In the genomic region with DNA sequence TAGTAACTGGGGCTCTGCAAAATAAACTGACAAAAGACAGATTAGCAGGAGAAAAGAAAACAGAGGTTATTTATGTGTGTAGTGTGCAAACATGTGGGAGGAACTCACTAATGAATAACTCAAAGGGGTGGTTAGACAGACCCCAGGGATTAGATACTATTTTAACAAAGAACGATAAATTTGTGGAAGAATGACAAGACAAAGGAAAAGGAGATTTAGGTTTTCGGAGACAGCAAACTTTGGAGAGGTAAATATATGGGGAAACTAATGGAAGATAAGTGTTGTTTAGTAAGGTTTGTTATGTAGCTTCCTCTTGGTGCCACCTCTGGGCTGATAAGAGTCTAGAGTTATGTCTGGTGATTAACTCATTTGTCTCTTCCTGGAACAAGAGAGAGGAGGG, we compare ENCODE assay signal across 19 cellular contexts.
DNase-seq lines count a peak whose midpoint lies in the region; FAIRE-seq and TF ChIP-seq lines count a peak whose summit lies in the region.
"Had no signal": no experiment of that assay in that cellular context is flagged by ENCODE, and none has a peak within 500 bp of the region (broad histone marks: within the 10 kb centered on the region; RNA-seq: fewer than 3 reads in every experiment).

No MANE protein-coding gene starts in this region.

- H3K27ac ChIP-seq in HEK293 (ENCODE audit: extremely low read depth, low read depth, low read length) = no peak overlapping the region
- no peak overlapping the region for H3K27ac ChIP-seq in breast epithelium

- H3K27me3 Mint-ChIP-seq in nephron progenitor cell (ENCODE audit: low read depth, poor library complexity) = peaks cover 4% of the 10 kb centered on the region
- H3K27me3 Mint-ChIP-seq: CD4-positive, CD25-positive, alpha-beta regulatory T cell had no signal

- H3K9me3 Mint-ChIP-seq in nephron progenitor cell = peaks cover 37% of the 10 kb centered on the region
- H3K9me3 Mint-ChIP-seq: CD8-positive, alpha-beta memory T cell had no signal

- no peaks in the 10 kb centered on the region for H3K27me3 ChIP-seq in breast epithelium

- H3K4me1 ChIP-seq in HEK293 (ENCODE audit: control insufficient read depth, insufficient read depth, low read length) (no peaks in the 10 kb centered on the region), breast epithelium (no peaks in the 10 kb centered on the region)

- FAIRE-seq in endometrium (lab: Jason Lieb, UNC) = peak; percentile 4
- FAIRE-seq: G401.6, GM12892, GM18507, H1 had no signal

- intact Hi-C loops in breast epithelium (cut with DNase I; ENCODE audit: low total_unique reads) = no loop called here

- H3K4me1 Mint-ChIP-seq in nephron progenitor cell = peaks cover 25% of the 10 kb centered on the region
- H3K4me1 Mint-ChIP-seq: B cell; CD4-positive, CD25-positive, alpha-beta regulatory T cell; CD8-positive, alpha-beta memory T cell had no signal

- no peak for TF ChIP-seq POLR2A in breast epithelium (IDR thresholded peaks at IDR 0.05)

- H3K4me3 ChIP-seq in HEK293 (ENCODE audit: low read depth, low read length) (no peak overlapping the region), foreskin fibroblast (ENCODE audit: low read depth in 1 of 2, low read length in 2 of 2) (no peak overlapping the region), breast epithelium (no peak overlapping the region)

- POLR2A ChIA-PET in HEK293 (lab: Yijun Ruan, JAX) = no interaction called here

- H3K36me3 Mint-ChIP-seq in nephron progenitor cell (ENCODE audit: low read depth) = peaks cover 17% of the 10 kb centered on the region
- H3K36me3 Mint-ChIP-seq: CD4-positive, CD25-positive, alpha-beta regulatory T cell had no signal

- TF ChIP-seq CTCF in HEK293 (tag by site-specific recombination; IDR thresholded peaks at IDR 0.05) (no peak), nephron progenitor cell (IDR thresholded peaks at IDR 0.05) (no peak), foreskin fibroblast (IDR thresholded peaks at IDR 0.05; ENCODE audit: low read depth, low read length) (no peak), breast epithelium (IDR thresholded peaks at IDR 0.05) (no peak)

- H3K27ac Mint-ChIP-seq in nephron progenitor cell = peak overlapping the region; percentile 69
- H3K27ac Mint-ChIP-seq: B cell; CD8-positive, alpha-beta memory T cell; H9 had no signal

- no peaks in the 10 kb centered on the region for H3K36me3 ChIP-seq in HEK293 (ENCODE audit: control insufficient read depth in 2 of 2, insufficient read depth in 1 of 2, low read length in 2 of 2)
- H3K36me3 ChIP-seq in breast epithelium = no peaks in the 10 kb centered on the region

- CTCF ChIA-PET in HEK293 (lab: Yijun Ruan, JAX) = no interaction called here

- no peak for DNase-seq in nephron progenitor cell
- DNase-seq in NCI-H187 (lab: John Stamatoyannopoulos, UW) = no peak
- DNase-seq in foreskin fibroblast = no peak
- no peak for DNase-seq in GOT3 (lab: John Stamatoyannopoulos, UW)
- no peak for DNase-seq in breast epithelium (ENCODE audit: low spot score in 2 of 2)
- DNase-seq: C1 segment of cervical spinal cord; CD4-positive, CD25-positive, alpha-beta regulatory T cell; CD8-positive, alpha-beta memory T cell; COR-L47; DMS 273 treated with DMSO at 0.1 percent for 48 hours; DMS53; H9 had no signal

- no peaks in the 10 kb centered on the region for H3K9me3 ChIP-seq in HEK293 (ENCODE audit: control insufficient read depth, insufficient read depth, low read depth, low read length)
- no peaks in the 10 kb centered on the region for H3K9me3 ChIP-seq in breast epithelium

- H3K4me3 Mint-ChIP-seq in nephron progenitor cell = no peak overlapping the region
- H3K4me3 Mint-ChIP-seq: B cell; CD4-positive, CD25-positive, alpha-beta regulatory T cell; CD8-positive, alpha-beta memory T cell; H9 had no signal

TF ChIP-seq in HEK293, 187 proteins besides CTCF, POLR2A, EP300 and RAD21 (continues in another document):
- no peak for TF ChIP-seq KLF8 (tag by site-specific recombination; IDR thresholded peaks at IDR 0.05)
- TF ChIP-seq, protein P1, sequence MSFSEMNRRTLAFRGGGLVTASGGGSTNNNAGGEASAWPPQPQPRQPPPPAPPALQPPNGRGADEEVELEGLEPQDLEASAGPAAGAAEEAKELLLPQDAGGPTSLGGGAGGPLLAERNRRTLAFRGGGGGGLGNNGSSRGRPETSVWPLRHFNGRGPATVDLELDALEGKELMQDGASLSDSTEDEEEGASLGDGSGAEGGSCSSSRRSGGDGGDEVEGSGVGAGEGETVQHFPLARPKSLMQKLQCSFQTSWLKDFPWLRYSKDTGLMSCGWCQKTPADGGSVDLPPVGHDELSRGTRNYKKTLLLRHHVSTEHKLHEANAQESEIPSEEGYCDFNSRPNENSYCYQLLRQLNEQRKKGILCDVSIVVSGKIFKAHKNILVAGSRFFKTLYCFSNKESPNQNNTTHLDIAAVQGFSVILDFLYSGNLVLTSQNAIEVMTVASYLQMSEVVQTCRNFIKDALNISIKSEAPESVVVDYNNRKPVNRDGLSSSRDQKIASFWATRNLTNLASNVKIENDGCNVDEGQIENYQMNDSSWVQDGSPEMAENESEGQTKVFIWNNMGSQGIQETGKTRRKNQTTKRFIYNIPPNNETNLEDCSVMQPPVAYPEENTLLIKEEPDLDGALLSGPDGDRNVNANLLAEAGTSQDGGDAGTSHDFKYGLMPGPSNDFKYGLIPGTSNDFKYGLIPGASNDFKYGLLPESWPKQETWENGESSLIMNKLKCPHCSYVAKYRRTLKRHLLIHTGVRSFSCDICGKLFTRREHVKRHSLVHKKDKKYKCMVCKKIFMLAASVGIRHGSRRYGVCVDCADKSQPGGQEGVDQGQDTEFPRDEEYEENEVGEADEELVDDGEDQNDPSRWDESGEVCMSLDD (tag by site-specific recombination; IDR thresholded peaks at IDR 0.05) = no peak
- TF ChIP-seq ZNF211 (tag by site-specific recombination; IDR thresholded peaks at IDR 0.05; ENCODE audit: low read depth) = peak; percentile 89
- TF ChIP-seq ZNF701 (tag by site-specific recombination; IDR thresholded peaks at IDR 0.05) = no peak
- TF ChIP-seq ZFP69B (tag by site-specific recombination; IDR thresholded peaks at IDR 0.05) = no peak
- TF ChIP-seq, protein P2, sequence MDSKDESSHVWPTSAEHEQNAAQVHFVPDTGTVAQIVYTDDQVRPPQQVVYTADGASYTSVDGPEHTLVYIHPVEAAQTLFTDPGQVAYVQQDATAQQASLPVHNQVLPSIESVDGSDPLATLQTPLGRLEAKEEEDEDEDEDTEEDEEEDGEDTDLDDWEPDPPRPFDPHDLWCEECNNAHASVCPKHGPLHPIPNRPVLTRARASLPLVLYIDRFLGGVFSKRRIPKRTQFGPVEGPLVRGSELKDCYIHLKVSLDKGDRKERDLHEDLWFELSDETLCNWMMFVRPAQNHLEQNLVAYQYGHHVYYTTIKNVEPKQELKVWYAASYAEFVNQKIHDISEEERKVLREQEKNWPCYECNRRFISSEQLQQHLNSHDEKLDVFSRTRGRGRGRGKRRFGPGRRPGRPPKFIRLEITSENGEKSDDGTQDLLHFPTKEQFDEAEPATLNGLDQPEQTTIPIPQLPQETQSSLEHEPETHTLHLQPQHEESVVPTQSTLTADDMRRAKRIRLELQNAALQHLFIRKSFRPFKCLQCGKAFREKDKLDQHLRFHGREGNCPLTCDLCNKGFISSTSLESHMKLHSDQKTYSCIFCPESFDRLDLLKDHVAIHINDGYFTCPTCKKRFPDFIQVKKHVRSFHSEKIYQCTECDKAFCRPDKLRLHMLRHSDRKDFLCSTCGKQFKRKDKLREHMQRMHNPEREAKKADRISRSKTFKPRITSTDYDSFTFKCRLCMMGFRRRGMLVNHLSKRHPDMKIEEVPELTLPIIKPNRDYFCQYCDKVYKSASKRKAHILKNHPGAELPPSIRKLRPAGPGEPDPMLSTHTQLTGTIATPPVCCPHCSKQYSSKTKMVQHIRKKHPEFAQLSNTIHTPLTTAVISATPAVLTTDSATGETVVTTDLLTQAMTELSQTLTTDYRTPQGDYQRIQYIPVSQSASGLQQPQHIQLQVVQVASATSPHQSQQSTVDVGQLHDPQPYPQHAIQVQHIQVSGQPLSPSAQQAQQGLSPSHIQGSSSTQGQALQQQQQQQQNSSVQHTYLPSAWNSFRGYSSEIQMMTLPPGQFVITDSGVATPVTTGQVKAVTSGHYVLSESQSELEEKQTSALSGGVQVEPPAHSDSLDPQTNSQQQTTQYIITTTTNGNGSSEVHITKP (tag by site-specific recombination; IDR thresholded peaks at IDR 0.05) = 0 out of 2 replicates have a peak, but pooled peaks have one; percentile 36
- peak; percentile 37 for TF ChIP-seq SETDB1 (IDR thresholded peaks at IDR 0.05; ENCODE audit: insufficient read length, low read length)
- no peak for TF ChIP-seq ZNF112 (tag by site-specific recombination; IDR thresholded peaks at IDR 0.05)
- no peak for TF ChIP-seq ZNF274 (IDR thresholded peaks at IDR 0.05; ENCODE audit: low read length)
- TF ChIP-seq ZNF274 (tag by site-specific recombination; IDR thresholded peaks at IDR 0.05; ENCODE audit: borderline replicate concordance) = no peak
- TF ChIP-seq ZNF623 (tag by site-specific recombination; IDR thresholded peaks at IDR 0.05) = no peak
- no peak for TF ChIP-seq ZNF148 (tag by site-specific recombination; IDR thresholded peaks at IDR 0.05; ENCODE audit: borderline replicate concordance)
